Comparison of ENCODE assay signal across 8 cellular contexts in genomic region chr9:133163559-133164208, GRCh38. TPM values are rescaled to one million over a fixed set of nuclear protein-coding genes. Genes with fewer than 3 reads are reported as not detected.
A peak's percentile ranks its signal among the peaks of the same experiment; 100 is the strongest.
DNase-seq lines count a peak whose midpoint lies in the region; ATAC-seq, FAIRE-seq and TF ChIP-seq lines count a peak whose summit lies in the region.

Gene GBGT1 (minus strand): TSS chr9:133163914. CDS start chr9:133162412, 1,502 bp downstream.

- no peak for TF ChIP-seq RAD21 in K562 (CRISPR knock-in tag; conservative IDR thresholded peaks at IDR 0.05 in 1 of 2, IDR thresholded peaks at IDR 0.05 in 1 of 2)

- in situ Hi-C loops in K562 (cut with MboI): no loop called here

- H3K4me3 ChIP-seq in K562 (peak within 1 kb of the TSS; percentile 76), iPS-20b (ENCODE audit: low read length) (peak within 1 kb of the TSS; percentile 66), skeletal muscle satellite cell (ENCODE audit: low read length) (peak within 1 kb of the TSS; percentile 65)

- H3K27ac ChIP-seq in K562 (ENCODE audit: extremely low read depth, low read depth, low read length) (peak within 1 kb of the TSS; percentile 70), iPS-20b (ENCODE audit: low read length) (no peak within 1 kb of the TSS)

- ATAC-seq in GM19025 (IDR thresholded peaks at IDR 0.05; ENCODE audit: low read depth, unreplicated experiment) (peak; percentile 53), K562 (peak; percentile 86), GM19023 (IDR thresholded peaks at IDR 0.05; ENCODE audit: unreplicated experiment) (no peak)

- peak; percentile 73 for TF ChIP-seq POLR2A in K562 (conservative IDR thresholded peaks at IDR 0.05)

- no peaks in the 10 kb centered on the region for H3K9me1 ChIP-seq in K562 (ENCODE audit: control insufficient read depth, insufficient read depth, low read length)

- TF ChIP-seq CTCF in K562 (IDR thresholded peaks at IDR 0.05 in 2 of 3, conservative IDR thresholded peaks at IDR 0.05 in 1 of 3; ENCODE audit: insufficient read depth in 2 of 3, low read depth in 1 of 3, low read length in 3 of 3): no peak

- BruUV-seq in K562 (replicated peaks; lab: Mats Ljungman, UMichigan): no TSS peak

- H3K9me3 ChIP-seq in K562 (replicated peaks; ENCODE audit: control insufficient read depth, insufficient read depth, low read depth, low read length): no peaks in the 10 kb centered on the region
- no peaks in the 10 kb centered on the region for H3K9me3 ChIP-seq in iPS-20b (ENCODE audit: insufficient read depth, low read depth, low read length)
- H3K9me3 ChIP-seq in skeletal muscle satellite cell (replicated peaks; ENCODE audit: low read length): no peaks in the 10 kb centered on the region

- H3K9ac ChIP-seq in K562 (ENCODE audit: insufficient read depth in 1 of 2, low read depth in 2 of 2, low read length in 2 of 2): peak within 1 kb of the TSS; percentile 74 to 94
- H3K9ac ChIP-seq in iPS-20b (ENCODE audit: low read depth, low read length): no peak within 1 kb of the TSS
- peak within 1 kb of the TSS; percentile 47 for H3K9ac ChIP-seq in skeletal muscle satellite cell (ENCODE audit: low read depth, low read length)

- H2AFZ ChIP-seq in K562 (ENCODE audit: low read depth, low read length): peak within 1 kb of the TSS; percentile 92

- H3K4me1 ChIP-seq in K562 (replicated peaks in 1 of 2; ENCODE audit: control insufficient read depth in 2 of 2, insufficient read depth in 2 of 2, low read length in 2 of 2) (peaks cover 33 to 60% of the 10 kb centered on the region in 2 experiments; a peak in 4 of 5 replicates), iPS-20b (ENCODE audit: insufficient read depth, low read length) (no peaks in the 10 kb centered on the region), skeletal muscle satellite cell (ENCODE audit: control insufficient read depth, insufficient read depth, low read length) (peaks cover 10% of the 10 kb centered on the region)

- intact Hi-C loops in K562 (cut with micrococcal nuclease): no loop called here

- TF ChIP-seq EP300 in K562 (IDR thresholded peaks at IDR 0.05; ENCODE audit: low read length): no peak

- no peaks in the 10 kb centered on the region for H4K20me1 ChIP-seq in K562 (replicated peaks; ENCODE audit: control insufficient read depth, insufficient read depth, low read length)

- peaks cover 19% of the 10 kb centered on the region for H3K79me2 ChIP-seq in K562 (ENCODE audit: control insufficient read depth, insufficient read depth, low read length)

- peak within 1 kb of the TSS; percentile 81 for H3K4me2 ChIP-seq in K562 (ENCODE audit: insufficient read depth, low read length)
- peak within 1 kb of the TSS; percentile 77 for H3K4me2 ChIP-seq in skeletal muscle satellite cell (ENCODE audit: low read length)

- H3K27me3 ChIP-seq in K562 (ENCODE audit: control insufficient read depth in 2 of 2, insufficient read depth in 2 of 2, low read length in 2 of 2): no peaks in the 10 kb centered on the region
- peaks cover 37% of the 10 kb centered on the region for H3K27me3 ChIP-seq in iPS-20b (ENCODE audit: insufficient read depth, low read length)
- peaks cover 29% of the 10 kb centered on the region for H3K27me3 ChIP-seq in skeletal muscle satellite cell (ENCODE audit: control insufficient read depth, insufficient read depth, low read length)

- WGBS in K562 (ENCODE audit: insufficient coverage, low coverage, missing lambda C conversion rate): 4% methylated on average over 52 of the region's 57 CpGs

- peak; percentile 71 for FAIRE-seq in K562 (lab: Jason Lieb, UNC)

- CTCF ChIA-PET in K562 (lab: Yijun Ruan, JAX; ENCODE audit: low intra/inter-chr PET ratio): no interaction called here

- POLR2A ChIA-PET in K562 (lab: Yijun Ruan, JAX): interaction anchor here (0.6 to 1.4 kb wide), 3 partner anchors 10 to 73 kb away, joined by 3 to 6 read pairs (median 4); no protein-coding TSS in a partner anchor

- DNase-seq in Ammon's horn (ENCODE audit: low spot score): peak; percentile 59
- peak; percentile 18 for DNase-seq in OCI-M2 (lab: John Stamatoyannopoulos, UW; ENCODE audit: unreplicated experiment)
- peak; percentile 77 to 92 (median 88) for DNase-seq in K562 (ENCODE audit: extremely low read depth in 1 of 4, low spot score in 3 of 4)
- no peak for DNase-seq in GOT3 (lab: John Stamatoyannopoulos, UW)

- H3K36me3 ChIP-seq in K562 (ENCODE audit: control insufficient read depth, insufficient read depth, low read length): peaks cover 22% of the 10 kb centered on the region
- H3K36me3 ChIP-seq in iPS-20b (ENCODE audit: insufficient read depth, low read depth, low read length): no peaks in the 10 kb centered on the region
- H3K36me3 ChIP-seq in skeletal muscle satellite cell (ENCODE audit: insufficient read depth, low read length): no peaks in the 10 kb centered on the region

TF ChIP-seq in K562, 482 proteins besides CTCF, POLR2A, EP300 and RAD21 (continues in another document):
- TF ChIP-seq HMGN3 (IDR thresholded peaks at IDR 0.05; ENCODE audit: borderline replicate concordance, extremely low read depth, insufficient read length, low read depth, low read length) (peak; percentile 39), RB1 (IDR thresholded peaks at IDR 0.05; ENCODE audit: low read depth) (peak; percentile 39; the same call in 1 of the 2 replicates), PHB2 (IDR thresholded peaks at IDR 0.05; ENCODE audit: low read depth) (no peak), NRF1 (conservative IDR thresholded peaks at IDR 0.05 in 1 of 2, IDR thresholded peaks at IDR 0.05 in 1 of 2) (peak; percentile 70 to 73), COPS2 (conservative IDR thresholded peaks at IDR 0.05) (no peak), ILF3 (IDR thresholded peaks at IDR 0.05; ENCODE audit: borderline replicate concordance) (no peak), THRA (IDR thresholded peaks at IDR 0.05) (no peak), TFAP4 (CRISPR knock-in tag; IDR thresholded peaks at IDR 0.05; ENCODE audit: borderline replicate concordance) (peak; percentile 77; the same call in 1 of the 2 replicates), VEZF1 (CRISPR knock-in tag; IDR thresholded peaks at IDR 0.05) (peak; percentile 60)

RNA-seq across cellular contexts. Expression of gene GBGT1, which starts in this region (rescaled TPM):
- 36.0 and 113 TPM in 2 replicates for total RNA-seq in K562 (2011; cell fraction: chromatin; rRNA removed; ENCODE audit: low replicate concordance)
- total RNA-seq in K562 (2011; cell fraction: nucleolus; rRNA removed): 65.4 and 76.9 TPM in 2 replicates
- 49.2 and 52.3 TPM in 2 replicates for total RNA-seq in K562 (2011; cell fraction: nucleoplasm; rRNA removed)
- total RNA-seq in K562 (2014; rRNA removed) (20.7 and 23.6 TPM in 2 replicates), K562 (2014; rRNA removed; fragmentation: Illumina TruSeq; extraction: Trizol) (6.3 and 9.4 TPM in 2 replicates), K562 (2015; rRNA removed; fragmentation: Illumina TruSeq; extraction: Trizol) (13.7 and 15.3 TPM in 2 replicates), K562 (2021) (24.6 and 25.8 TPM in 2 replicates)
- polyA plus RNA-seq in K562 (2011; rRNA removed) (10.1 and 20.2 TPM in 2 replicates), K562 (2014; fragmentation: Illumina TruSeq; extraction: Trizol) (17.8 and 18.8 TPM in 2 replicates), K562 (2014; fragmentation: Nextera tagmentation; extraction: Ambion mirVana) (1 to 10 TPM in 1 of 2 experiments, under 1 TPM in 1; 0.55 to 1.6 TPM), K562 (2014; rRNA removed) (16.1 and 20.6 TPM in 2 replicates)
- polyA plus RNA-seq in K562 (2011; cell fraction: cytosol; rRNA removed): 19.0 and 25.7 TPM in 2 replicates
- polyA plus RNA-seq in K562 (2011; cell fraction: nucleus; rRNA removed): 44.6 and 60.7 TPM in 2 replicates
- 11.5 and 21.9 TPM in 2 replicates for polyA plus RNA-seq in K562 (2012)
- 12.7 and 14.4 TPM in 2 replicates for polyA minus RNA-seq in K562 (2011; rRNA and poly(A)+ RNA removed)
- polyA minus RNA-seq in K562 (2011; cell fraction: cytosol; rRNA and poly(A)+ RNA removed): 12.8 and 20.2 TPM in 2 replicates
- polyA minus RNA-seq in K562 (2011; cell fraction: nucleus; rRNA and poly(A)+ RNA removed): 24.2 and 31.3 TPM in 2 replicates
- under 0.01 and 1.3 TPM in 2 replicates for total RNA-seq in skeletal muscle satellite cell (2012; rRNA removed)
